Comparison of ENCODE assay signal across 15 cellular contexts in genomic region chr11:12524865-12525264, GRCh38.
A peak's percentile ranks its signal among the peaks of the same experiment; 100 is the strongest.
DNase-seq lines count a peak whose midpoint lies in the region; TF ChIP-seq lines count a peak whose summit lies in the region.
"Had no signal": no experiment of that assay in that cellular context is flagged by ENCODE, and none has a peak within 500 bp of the region (broad histone marks: within the 10 kb centered on the region; RNA-seq: fewer than 3 reads in every experiment).

No MANE protein-coding gene starts in this region.

- no peak overlapping the region for H2AFZ ChIP-seq in neuronal stem cell (ENCODE audit: low read length)

- H2BK5ac ChIP-seq in neuronal stem cell (ENCODE audit: low read length) = no peak overlapping the region

- H2BK15ac ChIP-seq in neuronal stem cell (ENCODE audit: low read length) = no peak overlapping the region

- peak overlapping the region; percentile 9 for H3K18ac ChIP-seq in neuronal stem cell (ENCODE audit: low read length)

- H2BK120ac ChIP-seq in neuronal stem cell (ENCODE audit: low read depth, low read length) = no peak overlapping the region

- H3K79me1 ChIP-seq in neuronal stem cell (ENCODE audit: low read depth, low read length) = no peaks in the 10 kb centered on the region

- H3K36me3 ChIP-seq in endodermal cell (ENCODE audit: control insufficient read depth, insufficient read depth, low read length) (peaks cover 13% of the 10 kb centered on the region), left ventricle myocardium inferior (peaks cover 24% of the 10 kb centered on the region), neuronal stem cell (replicated peaks in 1 of 2; ENCODE audit: control insufficient read depth in 2 of 2, insufficient read depth in 2 of 2, low read length in 2 of 2) (peaks cover 0 to 2% of the 10 kb centered on the region in 2 donors), stomach smooth muscle (ENCODE audit: control insufficient read depth in 2 of 2, insufficient read depth in 2 of 2, low read length in 2 of 2) (peaks cover 32 to 39% of the 10 kb centered on the region in 2 donors)

- intact Hi-C loops in left ventricle myocardium inferior (cut with micrococcal nuclease) = no loop called here

- peaks cover 21% of the 10 kb centered on the region for H3K36me3 Mint-ChIP-seq in endodermal cell (ENCODE audit: low read depth)

- WGBS in endodermal cell (ENCODE audit: insufficient coverage in 1 of 2, insufficient read length in 1 of 2), 2 experiments = 64 to 74% methylated on average over 3 to 5 of the region's 5 CpGs
- WGBS in neuronal stem cell (ENCODE audit: extremely low coverage in 2 of 2, insufficient read length in 2 of 2, insufficient replicate concordance in 1 of 2), 2 donors = no CpG with 5 or more reads among the region's 5 CpGs

- no peaks in the 10 kb centered on the region for H3K9me3 Mint-ChIP-seq in endodermal cell

- no peak overlapping the region for H2BK12ac ChIP-seq in neuronal stem cell (ENCODE audit: low read length)

- no peak overlapping the region for H2AK5ac ChIP-seq in neuronal stem cell (ENCODE audit: low read depth, low read length)

- H3K27ac ChIP-seq in endodermal cell (ENCODE audit: low read depth, low read length) = no peak overlapping the region
- H3K27ac ChIP-seq in left ventricle myocardium inferior (replicated peaks) = no peak overlapping the region
- no peak overlapping the region for H3K27ac ChIP-seq in neuronal stem cell (replicated peaks; ENCODE audit: low read length)
- peak overlapping the region; percentile 53 for H3K27ac ChIP-seq in stomach smooth muscle (ENCODE audit: low read length)
- no peak overlapping the region for H3K27ac ChIP-seq in coronary artery

- no peak overlapping the region for H3K4me3 Mint-ChIP-seq in endodermal cell

- no peak overlapping the region for H3K4me2 ChIP-seq in neuronal stem cell (ENCODE audit: insufficient read depth, low read length, poor library complexity, severe bottlenecking)

- no peak overlapping the region for H4K91ac ChIP-seq in neuronal stem cell (ENCODE audit: low read depth, low read length, poor library complexity)

- H3K27ac Mint-ChIP-seq in endodermal cell = peak overlapping the region; percentile 5

- no peak overlapping the region for H3K9ac ChIP-seq in endodermal cell (ENCODE audit: extremely low read depth, low read length, poor library complexity, severe bottlenecking)
- H3K9ac ChIP-seq in neuronal stem cell (ENCODE audit: low read depth, low read length, poor library complexity) = no peak overlapping the region
- no peak overlapping the region for H3K9ac ChIP-seq in stomach smooth muscle (ENCODE audit: low read length in 2 of 2)

- no peak for DNase-seq in endodermal cell
- peak; percentile 40 for DNase-seq in left ventricle myocardium inferior
- DNase-seq in neuronal stem cell (ENCODE audit: low spot score) = no peak
- no peak for DNase-seq in coronary artery (ENCODE audit: low spot score)
- DNase-seq in SIG-M5 (lab: John Stamatoyannopoulos, UW) = no peak
- no peak for DNase-seq in T-helper 2 cell
- DNase-seq: Caco-2, HCEC 1CT, NCI-H1436, NCI-H2029, NCI-H2171 treated with DMSO at 0.1 percent for 48 hours, NCI-H510A, NCI-H82, PC-3 had no signal

- H3K4me1 ChIP-seq in endodermal cell (ENCODE audit: control insufficient read depth, insufficient read depth, low read length) (peaks cover 7% of the 10 kb centered on the region), left ventricle myocardium inferior (peaks cover 19% of the 10 kb centered on the region), neuronal stem cell (ENCODE audit: control insufficient read depth in 2 of 2, insufficient read depth in 1 of 2, low read depth in 1 of 2, low read length in 2 of 2) (no peaks in the 10 kb centered on the region), stomach smooth muscle (ENCODE audit: control insufficient read depth, insufficient read depth, low read length) (peaks cover 14% of the 10 kb centered on the region)

- peaks cover 7% of the 10 kb centered on the region for H3K4me1 Mint-ChIP-seq in endodermal cell

- no peak overlapping the region for H4K8ac ChIP-seq in neuronal stem cell (ENCODE audit: low read depth, low read length)

- no peak overlapping the region for H3K14ac ChIP-seq in neuronal stem cell (ENCODE audit: low read length)

- TF ChIP-seq CTCF in endodermal cell (conservative IDR thresholded peaks at IDR 0.05) (no peak), left ventricle myocardium inferior (IDR thresholded peaks at IDR 0.05; ENCODE audit: borderline replicate concordance) (no peak), coronary artery (IDR thresholded peaks at IDR 0.05) (no peak)

- no peak overlapping the region for H3K23ac ChIP-seq in neuronal stem cell (ENCODE audit: low read depth, low read length, poor library complexity)

- H3K27me3 Mint-ChIP-seq in endodermal cell (ENCODE audit: insufficient read depth) = no peaks in the 10 kb centered on the region

- no peak overlapping the region for H3K4me3 ChIP-seq in endodermal cell (ENCODE audit: low read length)
- H3K4me3 ChIP-seq in left ventricle myocardium inferior = no peak overlapping the region
- H3K4me3 ChIP-seq in neuronal stem cell (ENCODE audit: low read length in 2 of 2) = no peak overlapping the region
- H3K4me3 ChIP-seq in stomach smooth muscle (ENCODE audit: low read length in 2 of 2) = no peak overlapping the region
- no peak overlapping the region for H3K4me3 ChIP-seq in coronary artery

- H3K9me3 ChIP-seq in endodermal cell (ENCODE audit: control insufficient read depth, low read length) (no peaks in the 10 kb centered on the region), left ventricle myocardium inferior (replicated peaks) (no peaks in the 10 kb centered on the region), neuronal stem cell (replicated peaks in 1 of 2; ENCODE audit: control insufficient read depth in 2 of 2, insufficient read depth in 1 of 2, low read depth in 1 of 2, low read length in 2 of 2) (no peaks in the 10 kb centered on the region), stomach smooth muscle (ENCODE audit: control insufficient read depth in 2 of 2, low read length in 2 of 2) (no peaks in the 10 kb centered on the region)
- H3K9me3 ChIP-seq: Caco-2 had no signal

- H3K27me3 ChIP-seq in endodermal cell (ENCODE audit: control insufficient read depth, insufficient read depth, low read length, poor library complexity, severe bottlenecking) (no peaks in the 10 kb centered on the region), left ventricle myocardium inferior (ENCODE audit: low read depth) (no peaks in the 10 kb centered on the region), neuronal stem cell (ENCODE audit: control insufficient read depth in 3 of 3, insufficient read depth in 3 of 3, low read depth in 1 of 3, low read length in 3 of 3) (no peaks in the 10 kb centered on the region), stomach smooth muscle (ENCODE audit: control insufficient read depth in 1 of 2, insufficient read depth in 2 of 2, low read length in 2 of 2) (no peaks in the 10 kb centered on the region)

- H3K4ac ChIP-seq in neuronal stem cell (ENCODE audit: low read length) = no peak overlapping the region
